ENCODE assay signal across 8 cellular contexts in the genomic region with DNA sequence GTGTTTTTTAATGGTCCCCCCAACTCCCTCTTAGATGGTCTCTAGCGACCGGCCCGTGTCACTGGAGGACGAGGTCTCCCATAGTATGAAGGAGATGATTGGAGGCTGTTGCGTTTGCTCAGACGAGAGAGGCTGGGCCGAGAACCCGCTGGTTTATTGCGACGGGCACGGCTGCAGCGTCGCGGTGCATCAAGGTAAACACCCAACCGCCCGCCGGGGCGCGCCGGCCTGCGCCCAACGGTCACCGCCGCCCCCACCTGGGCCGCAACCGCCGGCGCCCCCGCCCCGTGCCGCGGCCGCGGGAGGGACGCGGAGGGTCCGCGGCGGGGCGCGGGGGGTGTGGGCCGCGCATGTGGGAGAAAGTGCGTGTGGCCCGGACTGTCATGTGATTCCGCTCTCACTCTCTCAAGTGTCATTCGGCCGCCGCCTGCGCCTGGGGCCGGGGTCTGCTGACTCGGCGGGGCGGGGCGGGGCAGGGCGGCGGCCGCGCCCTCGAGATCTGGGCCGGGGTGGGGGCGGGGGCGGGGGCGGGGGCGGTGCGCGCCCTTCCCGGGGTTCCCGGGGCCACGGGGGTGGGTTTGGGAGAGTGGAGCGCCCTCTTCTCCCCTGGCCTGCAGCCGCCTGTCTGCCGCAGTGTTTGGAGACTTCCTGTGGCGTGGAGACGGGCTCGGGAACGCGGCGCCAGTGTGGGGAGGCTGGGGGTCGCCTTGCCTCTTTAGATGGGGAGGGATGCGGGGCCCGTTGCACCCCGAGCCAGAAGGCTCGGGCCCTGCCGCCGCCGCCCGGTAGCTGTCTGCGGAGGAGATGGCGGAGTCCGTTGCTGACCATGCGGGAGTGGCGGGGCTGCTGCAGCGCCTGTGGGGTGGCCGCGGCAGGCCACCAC. TPM values are rescaled to one million over a fixed set of nuclear protein-coding genes. Genes with fewer than 3 reads are reported as not detected.
DNase-seq lines count a peak whose midpoint lies in the region; ATAC-seq and TF ChIP-seq lines count a peak whose summit lies in the region.

No MANE protein-coding gene starts in this region.

- TF ChIP-seq CTCF in AG09309 (IDR thresholded peaks at IDR 0.05; ENCODE audit: control insufficient read depth, insufficient read depth, low read depth, low read length, missing control alignments) (no peak), choroid plexus epithelial cell (conservative IDR thresholded peaks at IDR 0.05; ENCODE audit: low read depth, low read length) (peak; percentile 11)

- intact Hi-C loops in left colon (cut with DNase I, micrococcal nuclease), result no loop called here

- in situ Hi-C loops in KBM-7 (cut with MboI; ENCODE audit: low pct_unique_long_range_greater_than_20kb, low sequenced_read_pairs), result no loop called here

- ATAC-seq in GM18907 (IDR thresholded peaks at IDR 0.05; ENCODE audit: unreplicated experiment) (peak; percentile 32), left colon (peak; percentile 67)

- DNase-seq in AG09309 (ENCODE audit: low read depth) (no peak), KBM-7 (peak; percentile 31), choroid plexus epithelial cell (ENCODE audit: low read depth) (peak; percentile 59), left colon (peak; percentile 68 to 77), COLO829 (ENCODE audit: low spot score) (no peak)
- peak; percentile 16 to 35 (median 26) for DNase-seq in activated CD4-positive, CD25-positive, alpha-beta regulatory T cell (lab: John Stamatoyannopoulos, UW)
- peak; percentile 52 for DNase-seq in stimulated activated CD4-positive, alpha-beta T cell treated with anti-CD3 and anti-CD28 coated beads, Interleukin-4, amount 100 ng/mL, for 1 hour

- H3K4me3 ChIP-seq in AG09309 (ENCODE audit: control insufficient read depth, low read depth, low read length) (peak overlapping the region; percentile 72), choroid plexus epithelial cell (ENCODE audit: low read depth, low read length) (peak overlapping the region; percentile 76)

RNA-seq across cellular contexts. Expression of gene MLLT10, which starts 0.8 kb away (rescaled TPM):
- 10 to 100 TPM; 23.8 to 31.5 TPM for total RNA-seq in left colon

RNA-seq across cellular contexts. Expression of gene SKIDA1, which starts 9.4 kb away (rescaled TPM):
- under 1 TPM in 1 of 2 donors, not detected in 1; 0.95 TPM for total RNA-seq in left colon

Comparison
In these comparisons a context has a peak if more than half of its experiments do, and no peak if none do; other contexts are left out.
1. DNase-seq: peak in KBM-7 (single experiment), activated CD4-positive, CD25-positive, alpha-beta regulatory T cell (4 of 4), choroid plexus epithelial cell (single experiment), left colon (2 of 2) and stimulated activated CD4-positive, alpha-beta T cell treated with anti-CD3 and anti-CD28 coated beads, Interleukin-4, amount 100 ng/mL, for 1 hour (single experiment); none in AG09309 (single experiment) and COLO829 (single experiment).